1 cellular context compared by ENCODE assay signal in genomic region chr11:45661417-45662055, GRCh38.
TF ChIP-seq lines count a peak whose summit lies in the region.

No MANE protein-coding gene starts in this region.

TF ChIP-seq in H1, 55 proteins besides CTCF, POLR2A, EP300 and RAD21 (continued from another document):
- TF ChIP-seq POU5F1 (IDR thresholded peaks at IDR 0.05; ENCODE audit: low read depth, low read length), result no peak
